Comparison of ENCODE assay signal across 28 cellular contexts in genomic region chr14:92718659-92719058, GRCh38.
"Had no signal": no experiment of that assay in that cellular context is flagged by ENCODE, and none has a peak within 500 bp of the region (broad histone marks: within the 10 kb centered on the region; RNA-seq: fewer than 3 reads in every experiment).

No MANE protein-coding gene starts in this region.

- H3K27me3 Mint-ChIP-seq: activated B cell treated with CpG ODN at 0.5 μM for 24 hours; activated naive CD8-positive, alpha-beta T cell treated with anti-CD3 and anti-CD28 coated beads for 36 hours; activated T-helper 17 cell treated with anti-CD3 and anti-CD28 coated beads, Interleukin-2, amount 50 U/mL, for 72 hours; brain; memory B cell; stimulated activated naive CD8-positive, alpha-beta T cell treated with anti-CD3 and anti-CD28 coated beads, Interleukin-15, amount 100 ng/mL, for 72 hours had no signal

- ATAC-seq: activated CD8-positive, alpha-beta memory T cell treated with anti-CD3 and anti-CD28 coated beads, Interleukin-2, amount 10 ng/mL, durations not matched to agents 7 days and 5 days; activated T-helper 17 cell treated with anti-CD3 and anti-CD28 coated beads, Interleukin-2, amount 50 U/mL, for 72 hours; mucosa of descending colon; naive thymus-derived CD4-positive, alpha-beta T cell; stimulated activated naive CD8-positive, alpha-beta T cell treated with anti-CD3 and anti-CD28 coated beads, Interleukin-15, amount 100 ng/mL, for 72 hours; upper lobe of right lung had no signal

- H3K4me1 Mint-ChIP-seq: activated B cell treated with CpG ODN at 0.5 μM for 24 hours; activated naive CD8-positive, alpha-beta T cell treated with anti-CD3 and anti-CD28 coated beads for 36 hours; activated T-helper 17 cell treated with anti-CD3 and anti-CD28 coated beads, Interleukin-2, amount 50 U/mL, for 72 hours; stimulated activated naive CD8-positive, alpha-beta T cell treated with anti-CD3 and anti-CD28 coated beads, Interleukin-15, amount 100 ng/mL, for 72 hours had no signal

- H3K9me3 Mint-ChIP-seq: activated B cell treated with CpG ODN at 0.5 μM for 24 hours; activated CD4-positive, alpha-beta memory T cell treated with anti-CD3 and anti-CD28 coated beads, Interleukin-2, amount 10 ng/mL, durations not matched to agents 7 days and 5 days; activated naive CD8-positive, alpha-beta T cell treated with anti-CD3 and anti-CD28 coated beads for 36 hours; activated T-helper 17 cell treated with anti-CD3 and anti-CD28 coated beads, Interleukin-2, amount 50 U/mL, for 72 hours; immature natural killer cell; naive thymus-derived CD4-positive, alpha-beta T cell; stimulated activated naive CD8-positive, alpha-beta T cell treated with anti-CD3 and anti-CD28 coated beads, Interleukin-15, amount 100 ng/mL, for 72 hours had no signal

- H3K27ac ChIP-seq: ovary, psoas muscle, upper lobe of right lung had no signal

- H3K27me3 ChIP-seq: colonic mucosa, heart right ventricle, ovary, testis, upper lobe of right lung had no signal

- DNase-seq: activated B cell treated with CpG ODN at 0.5 μM for 24 hours; activated CD4-positive, alpha-beta memory T cell treated with anti-CD3 and anti-CD28 coated beads, Interleukin-2, amount 10 ng/mL, durations not matched to agents 7 days and 5 days; activated CD4-positive, alpha-beta T cell treated with anti-CD3 and anti-CD28 coated beads for 4 hours; activated CD8-positive, alpha-beta memory T cell treated with anti-CD3 and anti-CD28 coated beads, Interleukin-2, amount 10 ng/mL, durations not matched to agents 7 days and 5 days; activated naive CD4-positive, alpha-beta T cell; activated naive CD8-positive, alpha-beta T cell treated with anti-CD3 and anti-CD28 coated beads for 36 hours; amygdala; central memory CD4-positive, alpha-beta T cell; colonic mucosa; heart right ventricle; immature natural killer cell; kidney glomerular epithelial cell; mucosa of descending colon; naive thymus-derived CD4-positive, alpha-beta T cell; ovary; psoas muscle; right cardiac atrium; small intestine; stimulated activated CD4-positive, alpha-beta T cell treated with anti-CD3 and anti-CD28 coated beads, Interleukin-15, amount 100 ng/mL, for 24 hours; stimulated activated CD4-positive, alpha-beta T cell treated with anti-CD3 and anti-CD28 coated beads, Interleukin-4, amount 100 ng/mL, for 1 hour; stimulated activated naive CD8-positive, alpha-beta T cell treated with anti-CD3 and anti-CD28 coated beads, Interleukin-15, amount 100 ng/mL, for 72 hours; T-helper 1 cell; T-helper 9 cell; testis; upper lobe of right lung had no signal

- H3K4me3 ChIP-seq: colonic mucosa, heart right ventricle, mucosa of descending colon, ovary, psoas muscle, testis, upper lobe of right lung had no signal

- H3K4me1 ChIP-seq: colonic mucosa, psoas muscle had no signal

- H3K36me3 ChIP-seq: colonic mucosa, ovary, upper lobe of right lung had no signal

- H3K4me3 Mint-ChIP-seq: activated B cell treated with CpG ODN at 0.5 μM for 24 hours; activated CD4-positive, alpha-beta memory T cell treated with anti-CD3 and anti-CD28 coated beads, Interleukin-2, amount 10 ng/mL, durations not matched to agents 7 days and 5 days; activated CD8-positive, alpha-beta memory T cell treated with anti-CD3 and anti-CD28 coated beads, Interleukin-2, amount 10 ng/mL, durations not matched to agents 7 days and 5 days; activated naive CD8-positive, alpha-beta T cell treated with anti-CD3 and anti-CD28 coated beads for 36 hours; activated T-helper 17 cell treated with anti-CD3 and anti-CD28 coated beads, Interleukin-2, amount 50 U/mL, for 72 hours; brain; memory B cell; naive thymus-derived CD4-positive, alpha-beta T cell; stimulated activated naive CD8-positive, alpha-beta T cell treated with anti-CD3 and anti-CD28 coated beads, Interleukin-15, amount 100 ng/mL, for 72 hours had no signal

- H3K36me3 Mint-ChIP-seq: activated CD8-positive, alpha-beta memory T cell treated with anti-CD3 and anti-CD28 coated beads, Interleukin-2, amount 10 ng/mL, durations not matched to agents 7 days and 5 days; activated naive CD8-positive, alpha-beta T cell treated with anti-CD3 and anti-CD28 coated beads for 36 hours; immature natural killer cell had no signal

- H3K9me3 ChIP-seq: colonic mucosa, mucosa of descending colon, ovary, psoas muscle, testis, upper lobe of right lung had no signal

- H3K27ac Mint-ChIP-seq: activated B cell treated with CpG ODN at 0.5 μM for 24 hours; activated CD4-positive, alpha-beta memory T cell treated with anti-CD3 and anti-CD28 coated beads, Interleukin-2, amount 10 ng/mL, durations not matched to agents 7 days and 5 days; activated naive CD8-positive, alpha-beta T cell treated with anti-CD3 and anti-CD28 coated beads for 36 hours; activated T-helper 17 cell treated with anti-CD3 and anti-CD28 coated beads, Interleukin-2, amount 50 U/mL, for 72 hours; memory B cell; naive thymus-derived CD4-positive, alpha-beta T cell; stimulated activated naive CD8-positive, alpha-beta T cell treated with anti-CD3 and anti-CD28 coated beads, Interleukin-15, amount 100 ng/mL, for 72 hours had no signal
